1 cellular context compared by ENCODE assay signal in genomic region chr16:11470676-11471415, GRCh38.
TF ChIP-seq lines count a peak whose summit lies in the region.

No MANE protein-coding gene starts in this region.

TF ChIP-seq in IMR-90, 13 proteins besides CTCF, POLR2A, EP300 and RAD21 (continued from another document):
- TF ChIP-seq ELK1 (IDR thresholded peaks at IDR 0.05; ENCODE audit: borderline replicate concordance, low read depth, low read length): no peak
- no peak for TF ChIP-seq CHD1 (IDR thresholded peaks at IDR 0.05; ENCODE audit: low read depth, low read length)
- TF ChIP-seq MAFK (IDR thresholded peaks at IDR 0.05; ENCODE audit: low read depth, low read length): no peak
TF ChIP-seq in IMR-90: peak in this region for 0.
